8 cellular contexts compared by ENCODE assay signal in the genomic region with DNA sequence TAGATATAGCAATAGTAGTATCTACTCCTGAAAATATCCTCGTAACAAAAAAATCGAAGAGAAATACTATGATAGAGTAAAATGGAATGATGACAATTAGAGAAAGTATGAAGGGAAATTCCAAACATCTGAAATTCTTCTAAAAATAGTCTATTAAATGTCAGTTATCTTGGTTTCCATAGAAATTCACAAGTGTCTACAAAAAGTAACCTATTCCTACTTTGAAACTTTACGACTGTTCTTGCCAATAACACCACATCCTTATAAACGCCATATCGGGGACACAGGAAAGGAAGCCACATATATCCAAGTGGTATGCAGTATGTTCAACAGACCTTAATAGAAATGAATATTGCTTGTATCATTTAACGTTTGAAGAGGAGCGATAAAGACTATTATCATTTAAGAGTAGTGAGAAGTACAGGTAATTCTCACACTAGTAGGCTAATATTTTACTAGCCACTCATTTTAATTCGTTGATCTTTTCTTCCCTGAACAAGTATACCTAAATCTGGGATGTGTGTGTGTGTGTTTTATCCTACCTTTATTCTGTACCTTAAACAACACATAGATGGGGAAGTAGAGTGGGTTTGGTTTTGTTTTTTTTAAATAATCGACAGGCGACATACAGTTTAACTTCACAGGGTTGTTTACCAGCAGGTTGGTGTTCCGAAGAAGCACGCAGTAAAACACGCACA. TPM values are rescaled to one million over a fixed set of nuclear protein-coding genes. Genes with fewer than 3 reads are reported as not detected.
DNase-seq lines count a peak whose midpoint lies in the region; ATAC-seq, FAIRE-seq and TF ChIP-seq lines count a peak whose summit lies in the region.

No MANE protein-coding gene starts in this region.

- no peaks in the 10 kb centered on the region for H3K9me3 Mint-ChIP-seq in activated naive CD4-positive, alpha-beta T cell treated with anti-CD3 and anti-CD28 coated beads for 36 hours

- peaks cover 20% of the 10 kb centered on the region for H3K27me3 Mint-ChIP-seq in activated naive CD4-positive, alpha-beta T cell treated with anti-CD3 and anti-CD28 coated beads for 36 hours (ENCODE audit: low read depth)

- no peak for TF ChIP-seq CTCF in thoracic aorta (IDR thresholded peaks at IDR 0.05)

- CTCF ChIA-PET in activated naive CD4-positive, alpha-beta T cell treated with anti-CD3 and anti-CD28 coated beads for 36 hours (lab: Charles Lee), result interaction anchor here (1.0 kb wide), 1 partner anchor 31 kb away, joined by 3 read pairs; no protein-coding TSS in a partner anchor

- H3K9me3 ChIP-seq in adipocyte (ENCODE audit: control insufficient read depth, low read length) (no peaks in the 10 kb centered on the region), iPS-18c (ENCODE audit: control insufficient read depth, insufficient read depth, low read length) (no peaks in the 10 kb centered on the region), thoracic aorta (no peaks in the 10 kb centered on the region)

- H3K27me3 ChIP-seq in adipocyte (replicated peaks; ENCODE audit: control insufficient read depth, insufficient read depth, low read length), result no peaks in the 10 kb centered on the region
- H3K27me3 ChIP-seq in thoracic aorta (replicated peaks; ENCODE audit: insufficient read depth), result no peaks in the 10 kb centered on the region

- peak overlapping the region; percentile 92 for H3K9ac ChIP-seq in adipocyte (ENCODE audit: low read length)

- H3K4me3 ChIP-seq in adipocyte (ENCODE audit: low read length) (peak overlapping the region; percentile 90), iPS-18c (ENCODE audit: insufficient read depth, low read depth, low read length) (peak overlapping the region; percentile 90), thoracic aorta (peak overlapping the region; percentile 96)

- peak; percentile 24 for ATAC-seq in thoracic aorta (ENCODE audit: insufficient number of reproducible peaks, low FRiP score, low read depth)

- H3K4me3 Mint-ChIP-seq in activated naive CD4-positive, alpha-beta T cell treated with anti-CD3 and anti-CD28 coated beads for 36 hours, result peak overlapping the region; percentile 30

- peaks cover 10% of the 10 kb centered on the region for H3K4me1 ChIP-seq in adipocyte (ENCODE audit: control insufficient read depth, insufficient read depth, low read length)
- H3K4me1 ChIP-seq in thoracic aorta (ENCODE audit: control insufficient read depth in 1 of 2, low read depth in 2 of 2), result peaks cover 0 to 8% of the 10 kb centered on the region in 2 donors

- peaks cover 10% of the 10 kb centered on the region for H3K4me1 Mint-ChIP-seq in activated naive CD4-positive, alpha-beta T cell treated with anti-CD3 and anti-CD28 coated beads for 36 hours (ENCODE audit: low read depth)

- H3K36me3 Mint-ChIP-seq in activated naive CD4-positive, alpha-beta T cell treated with anti-CD3 and anti-CD28 coated beads for 36 hours (ENCODE audit: low read depth), result no peaks in the 10 kb centered on the region

- intact Hi-C loops in activated naive CD4-positive, alpha-beta T cell treated with anti-CD3 and anti-CD28 coated beads for 36 hours (cut with micrococcal nuclease), result no loop called here

- H3K36me3 ChIP-seq in adipocyte (ENCODE audit: control insufficient read depth, insufficient read depth, low read length, severe bottlenecking) (no peaks in the 10 kb centered on the region), thoracic aorta (no peaks in the 10 kb centered on the region)

- no peak for FAIRE-seq in GM19239 (lab: Jason Lieb, UNC)

- peak overlapping the region; percentile 92 to 93 for H3K27ac ChIP-seq in thoracic aorta

- H3K27ac Mint-ChIP-seq in activated naive CD4-positive, alpha-beta T cell treated with anti-CD3 and anti-CD28 coated beads for 36 hours, result no peak overlapping the region

- DNase-seq in activated naive CD4-positive, alpha-beta T cell treated with anti-CD3 and anti-CD28 coated beads for 36 hours, result no peak
- DNase-seq in activated naive CD4-positive, alpha-beta T cell (lab: John Stamatoyannopoulos, UW), result no peak
- peak; percentile 82 for DNase-seq in adipocyte (ENCODE audit: low read depth)
- DNase-seq in thoracic aorta (ENCODE audit: low spot score), result no peak
- DNase-seq in germinal center (ENCODE audit: low spot score), result no peak
- no peak for DNase-seq in GM19239 (ENCODE audit: insufficient read length, low spot score)
- DNase-seq in NOMO-1 treated with dmso at 0.1 percent for 144 hours (lab: John Stamatoyannopoulos, UW; ENCODE audit: unreplicated experiment), result no peak

RNA-seq across cellular contexts. Expression of gene GPR176, which starts 1.2 kb away (rescaled TPM):
- total RNA-seq in activated naive CD4-positive, alpha-beta T cell treated with anti-CD3 and anti-CD28 coated beads for 36 hours, result under 1 TPM; 0.17 to 0.24 TPM
- 10 to 100 TPM; 43.0 to 88.0 TPM for total RNA-seq in thoracic aorta

RNA-seq across cellular contexts. Expression of gene EIF2AK4, which starts 15.1 kb away (rescaled TPM):
- 10 to 100 TPM; 27.4 to 27.6 TPM for total RNA-seq in activated naive CD4-positive, alpha-beta T cell treated with anti-CD3 and anti-CD28 coated beads for 36 hours
- total RNA-seq in thoracic aorta, result 10 to 100 TPM; 29.9 to 33.7 TPM

Comparison
In these comparisons a context has a peak if more than half of its experiments do, and no peak if none do; other contexts are left out.
1. RNA of gene GPR176, which starts 1.2 kb away (total RNA-seq): 43.0 to 88.0 TPM in thoracic aorta; 0.17 to 0.24 TPM in activated naive CD4-positive, alpha-beta T cell treated with anti-CD3 and anti-CD28 coated beads for 36 hours; every median in the first group is over 10 times any median in the second.
2. Peak in every context shown above with its lines, with median percentiles within 50 percentile points of each other: H3K4me3 ChIP-seq.